Comparison of ENCODE assay signal across 1 cellular context in genomic region chr10:133357293-133358151, GRCh38.
TF ChIP-seq lines count a peak whose summit lies in the region.

Gene FUOM (minus strand): TSS chr10:133358019. CDS start chr10:133358007, 12 bp downstream.

TF ChIP-seq in K562, 482 proteins besides CTCF, POLR2A, EP300 and RAD21 (continued from another document and continues in another):
- TF ChIP-seq MLLT1 (IDR thresholded peaks at IDR 0.05) (no peak), NR2C2 (CRISPR knock-in tag; IDR thresholded peaks at IDR 0.05) (no peak), NR2C2 (tag; IDR thresholded peaks at IDR 0.05) (peak; percentile 60), WHSC1 (IDR thresholded peaks at IDR 0.05; ENCODE audit: low read length) (no peak), ZNF766 (CRISPR knock-in tag; conservative IDR thresholded peaks at IDR 0.05) (no peak), MNT (conservative IDR thresholded peaks at IDR 0.05) (peak; percentile 39 to 77; a peak in 2 of 4 replicates), POLR3G (IDR thresholded peaks at IDR 0.05; ENCODE audit: extremely low read depth, insufficient read length, insufficient replicate concordance) (no peak), ZFX (CRISPR knock-in tag; IDR thresholded peaks at IDR 0.05) (peak; percentile 50; the same call in 1 of the 2 replicates), PHF8 (IDR thresholded peaks at IDR 0.05; ENCODE audit: borderline replicate concordance, low read length) (peak; percentile 74; the same call in 1 of the 2 replicates), DACH1 (IDR thresholded peaks at IDR 0.05; ENCODE audit: partially characterized antibody) (no peak), ZNF384 (IDR thresholded peaks at IDR 0.05; ENCODE audit: low read depth, low read length) (no peak), HNRNPH1 (optimal IDR thresholded peaks at IDR 0.05; ENCODE audit: low read depth, low read length) (no peak), ZFP1 (CRISPR knock-in tag; IDR thresholded peaks at IDR 0.05) (no peak), SOX6 (IDR thresholded peaks at IDR 0.05) (no peak), SETDB1 (IDR thresholded peaks at IDR 0.05; ENCODE audit: low read length) (no peak), ZNF197 (CRISPR knock-in tag; IDR thresholded peaks at IDR 0.05; ENCODE audit: low read depth) (no peak), RNF2 (IDR thresholded peaks at IDR 0.05) (no peak), PHB2 (IDR thresholded peaks at IDR 0.05; ENCODE audit: low read depth) (no peak), ARID4B (CRISPR knock-in tag; IDR thresholded peaks at IDR 0.05) (peak; percentile 50), RHOXF2B (CRISPR knock-in tag; conservative IDR thresholded peaks at IDR 0.05) (no peak), SAP30 (IDR thresholded peaks at IDR 0.05; ENCODE audit: borderline replicate concordance, insufficient read depth, low read depth, low read length, poor library complexity, severe bottlenecking) (no peak), CTCFL (IDR thresholded peaks at IDR 0.05; ENCODE audit: borderline replicate concordance, insufficient read depth, low read depth, low read length, poor library complexity, severe bottlenecking) (peak; percentile 36), FOXM1 (IDR thresholded peaks at IDR 0.05; ENCODE audit: low read depth) (no peak), FOXM1 (CRISPR knock-in tag; IDR thresholded peaks at IDR 0.05; ENCODE audit: low read depth) (no peak), ZNF699 (CRISPR knock-in tag; IDR thresholded peaks at IDR 0.05; ENCODE audit: insufficient replicate concordance) (no peak), MAFF (IDR thresholded peaks at IDR 0.05; ENCODE audit: low read length) (no peak), TAF7 (tag; IDR thresholded peaks at IDR 0.05) (no peak), IRF1 (CRISPR knock-in tag; IDR thresholded peaks at IDR 0.05; ENCODE audit: borderline replicate concordance) (no peak), MCM5 (IDR thresholded peaks at IDR 0.05; ENCODE audit: low read depth) (no peak), STAT5A (IDR thresholded peaks at IDR 0.05; ENCODE audit: borderline replicate concordance, low read length) (no peak), KAT8 (IDR thresholded peaks at IDR 0.05; ENCODE audit: low read depth) (no peak), TAF1 (IDR thresholded peaks at IDR 0.05; ENCODE audit: control insufficient read depth, extremely low read depth, insufficient read depth, low read length, severe bottlenecking) (peak; percentile 75), SNIP1 (IDR thresholded peaks at IDR 0.05; ENCODE audit: low read depth) (no peak), HMG20A (CRISPR knock-in tag; conservative IDR thresholded peaks at IDR 0.05) (no peak), SFPQ (IDR thresholded peaks at IDR 0.05; ENCODE audit: low read depth, low read length) (no peak), PTRF (tag; IDR thresholded peaks at IDR 0.05) (no peak), ZNF24 (IDR thresholded peaks at IDR 0.05) (no peak), ZNF639 (CRISPR knock-in tag; conservative IDR thresholded peaks at IDR 0.05 in 1 of 2, IDR thresholded peaks at IDR 0.05 in 1 of 2) (no peak), ARID3B (CRISPR knock-in tag; IDR thresholded peaks at IDR 0.05; ENCODE audit: borderline replicate concordance) (no peak), CHD1 (IDR thresholded peaks at IDR 0.05; ENCODE audit: low read length) (no peak), HNRNPL (IDR thresholded peaks at IDR 0.05; ENCODE audit: low read depth, low read length) (no peak), MTF1 (CRISPR knock-in tag; IDR thresholded peaks at IDR 0.05; ENCODE audit: borderline replicate concordance) (no peak), HDAC6 (IDR thresholded peaks at IDR 0.05; ENCODE audit: low read depth, low read length) (no peak), SLC30A9 (CRISPR knock-in tag; IDR thresholded peaks at IDR 0.05) (no peak), MTA2 (IDR thresholded peaks at IDR 0.05; ENCODE audit: low read depth) (no peak), HNRNPUL1 (IDR thresholded peaks at IDR 0.05; ENCODE audit: low read length) (no peak)
